10 cellular contexts compared by ENCODE assay signal in the genomic region with DNA sequence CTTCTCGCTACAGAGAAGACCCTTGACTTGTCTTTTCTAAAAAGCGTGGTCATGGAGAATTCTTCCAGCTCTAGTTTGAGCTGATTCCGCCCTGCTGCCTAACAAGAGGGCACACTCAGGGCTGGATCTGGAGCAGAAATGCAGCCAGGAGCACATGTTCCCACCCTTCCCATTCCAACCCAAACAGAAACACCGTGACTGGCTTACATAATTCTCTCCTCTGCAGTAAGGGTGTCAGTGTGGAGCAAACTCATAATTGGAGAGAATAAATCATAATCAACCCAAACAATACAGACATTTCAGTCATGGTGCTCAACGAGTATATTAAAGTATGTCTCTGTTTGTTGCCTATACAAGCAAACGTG. TPM values are rescaled to one million over a fixed set of nuclear protein-coding genes. Genes with fewer than 3 reads are reported as not detected.
DNase-seq lines count a peak whose midpoint lies in the region; ATAC-seq and TF ChIP-seq lines count a peak whose summit lies in the region.
"Had no signal": no experiment of that assay in that cellular context is flagged by ENCODE, and none has a peak within 500 bp of the region (broad histone marks: within the 10 kb centered on the region; RNA-seq: fewer than 3 reads in every experiment).

No MANE protein-coding gene starts in this region.

- H3K36me3 ChIP-seq in IMR-90 (ENCODE audit: control insufficient read depth, insufficient read depth, low read length) (peaks cover 3% of the 10 kb centered on the region; the same call in 1 of the 2 replicates), sigmoid colon (peaks cover 0 to 11% (median 1%) of the 10 kb centered on the region in 4 donors)
- H3K36me3 ChIP-seq: gastrocnemius medialis had no signal

- H4K91ac ChIP-seq in IMR-90 (ENCODE audit: insufficient read depth, low read depth, low read length), result no peak overlapping the region

- H2BK120ac ChIP-seq in IMR-90 (ENCODE audit: low read depth, low read length), result no peak overlapping the region

- CTCF ChIA-PET in IMR-90 (lab: Yijun Ruan, JAX), result interaction anchor here (1.7 kb wide), 1 partner anchor 39 kb away, joined by 5 read pairs; no protein-coding TSS in a partner anchor

- 0 out of 2 replicates have a peak, but pooled peaks cover 3% of the 10 kb centered on the region for H3K9me1 ChIP-seq in IMR-90 (ENCODE audit: insufficient read depth, low read length)

- 88% methylated on average over 3 of the region's 6 CpGs; no CpG with 5 or more reads in 1 of the 2 experiments for WGBS in IMR-90 (ENCODE audit: extremely low coverage in 2 of 2, insufficient read length in 1 of 2), 2 experiments
- 60% methylated on average over 6 of the region's 6 CpGs for WGBS in right cardiac atrium
- WGBS in sigmoid colon, 2 donors, result 85 to 87% methylated on average over 6 of the region's 6 CpGs

- TF ChIP-seq POLR2A in IMR-90 (IDR thresholded peaks at IDR 0.05; ENCODE audit: low read depth, low read length) (no peak), sigmoid colon (IDR thresholded peaks at IDR 0.05) (no peak)

- no peaks in the 10 kb centered on the region for H4K20me1 ChIP-seq in IMR-90 (ENCODE audit: insufficient read depth, low read length)

- no peaks in the 10 kb centered on the region for H3K27me3 Mint-ChIP-seq in dendritic cell treated with granulocyte-macrophage colony-stimulating factor and Interleukin-4, amounts not matched to agents 40 ng/mL and 50 ng/mL, for 4 days

- H2AK9ac ChIP-seq in IMR-90 (replicated peaks; ENCODE audit: low read depth, low read length, poor library complexity), result no peak overlapping the region

- no peak overlapping the region for H3K4ac ChIP-seq in IMR-90 (ENCODE audit: low read depth, low read length)

- no peak for TF ChIP-seq RAD21 in IMR-90 (IDR thresholded peaks at IDR 0.05; ENCODE audit: low read length)

- H3K9ac ChIP-seq in IMR-90 (ENCODE audit: low read depth, low read length), result no peak overlapping the region

- BruUV-seq in IMR-90 (replicated peaks; lab: Mats Ljungman, UMichigan), result no TSS peak

- H2AFZ ChIP-seq in IMR-90 (replicated peaks; ENCODE audit: low read length, poor library complexity), result peak overlapping the region; percentile 73

- H3K4me1 ChIP-seq in IMR-90 (ENCODE audit: control insufficient read depth, insufficient read depth, low read length), result peaks cover 5% of the 10 kb centered on the region
- peaks cover 11% of the 10 kb centered on the region for H3K4me1 ChIP-seq in right cardiac atrium (ENCODE audit: control insufficient read depth, insufficient read depth, low read length)
- H3K4me1 ChIP-seq in sigmoid colon, result peaks cover 0 to 17% (median 9%) of the 10 kb centered on the region in 4 donors
- H3K4me1 ChIP-seq: Caco-2 had no signal

- ATAC-seq in IMR-90 (ENCODE audit: low read depth) (no peak), right cardiac atrium (peak; percentile 9 to 21), HG03565 (IDR thresholded peaks at IDR 0.05; ENCODE audit: unreplicated experiment) (no peak)

- peak overlapping the region; percentile 1 for H3K27ac Mint-ChIP-seq in dendritic cell treated with granulocyte-macrophage colony-stimulating factor and Interleukin-4, amounts not matched to agents 40 ng/mL and 50 ng/mL, for 4 days

- H3K27me3 ChIP-seq in IMR-90 (ENCODE audit: control insufficient read depth, insufficient read depth, low read length), result no peaks in the 10 kb centered on the region
- no peaks in the 10 kb centered on the region for H3K27me3 ChIP-seq in right cardiac atrium (ENCODE audit: control insufficient read depth, insufficient read depth)
- no peaks in the 10 kb centered on the region for H3K27me3 ChIP-seq in sigmoid colon
- H3K27me3 ChIP-seq: gastrocnemius medialis had no signal

- TF ChIP-seq CTCF in IMR-90 (conservative IDR thresholded peaks at IDR 0.05; ENCODE audit: low read depth, low read length), result no peak
- TF ChIP-seq CTCF in sigmoid colon (IDR thresholded peaks at IDR 0.05), result no peak

- H3K9me3 ChIP-seq in IMR-90 (ENCODE audit: control insufficient read depth, insufficient read depth, low read length) (no peaks in the 10 kb centered on the region), right cardiac atrium (ENCODE audit: control insufficient read depth, low read length) (no peaks in the 10 kb centered on the region), sigmoid colon (no peaks in the 10 kb centered on the region)
- H3K9me3 ChIP-seq: Caco-2, gastrocnemius medialis had no signal

- H3K27ac ChIP-seq in IMR-90 (ENCODE audit: insufficient read depth, low read length), result no peak overlapping the region
- no peak overlapping the region for H3K27ac ChIP-seq in right cardiac atrium (ENCODE audit: low read length)
- H3K27ac ChIP-seq in sigmoid colon, result peak overlapping the region; percentile 19 to 64 (median 56)

- POLR2A ChIA-PET in IMR-90 (lab: Charles Lee; ENCODE audit: unreplicated experiment), result no interaction called here

- H3K36me3 Mint-ChIP-seq in dendritic cell treated with granulocyte-macrophage colony-stimulating factor and Interleukin-4, amounts not matched to agents 40 ng/mL and 50 ng/mL, for 4 days (ENCODE audit: low read depth), result peaks cover 54% of the 10 kb centered on the region

- H3K4me2 ChIP-seq in IMR-90 (ENCODE audit: low read depth, low read length), result no peak overlapping the region

- no peak overlapping the region for H3K14ac ChIP-seq in IMR-90 (replicated peaks; ENCODE audit: low read depth, low read length)

- no peak overlapping the region for H3K18ac ChIP-seq in IMR-90 (ENCODE audit: low read depth, low read length)

- TF ChIP-seq EP300 in sigmoid colon (IDR thresholded peaks at IDR 0.05), result no peak

- no peaks in the 10 kb centered on the region for H3K9me3 Mint-ChIP-seq in dendritic cell treated with granulocyte-macrophage colony-stimulating factor and Interleukin-4, amounts not matched to agents 40 ng/mL and 50 ng/mL, for 4 days

- H3K4me3 ChIP-seq in IMR-90 (ENCODE audit: insufficient read depth, low read depth, low read length) (no peak overlapping the region), right cardiac atrium (ENCODE audit: low read length) (no peak overlapping the region), sigmoid colon (peak overlapping the region in 2 of 4 donors; percentile 33 to 39)

- H2BK5ac ChIP-seq in IMR-90 (ENCODE audit: low read depth, low read length, poor library complexity, severe bottlenecking), result no peak overlapping the region

- no peak overlapping the region for H3K4me3 Mint-ChIP-seq in dendritic cell treated with granulocyte-macrophage colony-stimulating factor and Interleukin-4, amounts not matched to agents 40 ng/mL and 50 ng/mL, for 4 days

- H2BK20ac ChIP-seq in IMR-90 (ENCODE audit: low read depth, low read length), result no peak overlapping the region

- no peak overlapping the region for H3K23ac ChIP-seq in IMR-90 (ENCODE audit: low read depth, low read length)

- no peak overlapping the region for H4K8ac ChIP-seq in IMR-90 (ENCODE audit: low read depth in 2 of 2, low read length in 2 of 2)

- peaks cover 18% of the 10 kb centered on the region for H3K4me1 Mint-ChIP-seq in dendritic cell treated with granulocyte-macrophage colony-stimulating factor and Interleukin-4, amounts not matched to agents 40 ng/mL and 50 ng/mL, for 4 days (ENCODE audit: low read depth)

- no peak overlapping the region for H2AK5ac ChIP-seq in IMR-90 (ENCODE audit: low read depth, low read length)

- H3K56ac ChIP-seq in IMR-90 (ENCODE audit: extremely low read depth, insufficient read depth, low read length), result no peak overlapping the region

- DNase-seq in IMR-90, result no peak
- no peak for DNase-seq in right cardiac atrium
- DNase-seq in sigmoid colon, result no peak
- DNase-seq in DMS79 (lab: John Stamatoyannopoulos, UW), result no peak
- no peak for DNase-seq in activated CD8-positive, alpha-beta memory T cell treated with anti-CD3 and anti-CD28 coated beads for 24 hours
- DNase-seq in NCI-H446 treated with DMSO at 0.1 percent for 48 hours (lab: John Stamatoyannopoulos, UW), result no peak

- intact Hi-C loops in IMR-90 (cut with micrococcal nuclease) (loop anchor here (1.0 to 2.0 kb wide), 5 partner anchors 39 to 553 kb away; partner anchors contain the start of gene UBE4B), right cardiac atrium (cut with DNase I) (loop anchor here in 3 of 4 donors (2.0 to 10.0 kb wide), 5 partner anchors 37 to 157 kb away; partner anchors contain the start of genes LZIC (in 2 of the 3), NMNAT1 (in 2 of the 3), CTNNBIP1 (in 1 of the 3) and UBE4B (in 1 of the 3)), sigmoid colon (cut with DNase I) (loop anchor here (1.0 to 5.0 kb wide), 4 partner anchors 68 to 557 kb away; partner anchors contain the start of genes CENPS, LZIC, NMNAT1 and UBE4B)
- intact Hi-C loops in dendritic cell treated with granulocyte-macrophage colony-stimulating factor and Interleukin-4, amounts not matched to agents 40 ng/mL and 50 ng/mL, for 4 days (cut with micrococcal nuclease), result loop anchor here (2.0 to 5.0 kb wide), 3 partner anchors 35 to 157 kb away; partner anchors contain the start of genes CTNNBIP1, LZIC, NMNAT1 and UBE4B

- dilution Hi-C loops in IMR-90 (cut with HindIII; ENCODE audit: low sequenced_read_pairs, unreplicated experiment), result no loop called here

- peaks cover 0 to 4% of the 10 kb centered on the region in 2 experiments; a peak in 2 of 4 replicates for H3K79me1 ChIP-seq in IMR-90 (ENCODE audit: low read depth in 1 of 2, low read length in 2 of 2)

- no peak overlapping the region for H4K5ac ChIP-seq in IMR-90 (ENCODE audit: low read depth, low read length)

- in situ Hi-C loops in IMR-90 (cut with MboI; ENCODE audit: low sequenced_read_pairs), result no loop called here

- H2BK15ac ChIP-seq in IMR-90 (ENCODE audit: low read depth, low read length), result no peak overlapping the region

TF ChIP-seq in IMR-90, 13 proteins besides CTCF, POLR2A, EP300 and RAD21 (continues in another document):
- no peak for TF ChIP-seq FOS (IDR thresholded peaks at IDR 0.05; ENCODE audit: low read depth, low read length)
- TF ChIP-seq RFX5 (IDR thresholded peaks at IDR 0.05; ENCODE audit: low read depth, low read length), result no peak

RNA-seq across cellular contexts. Expression of gene CTNNBIP1, which starts 34.5 kb away (rescaled TPM):
- total RNA-seq in IMR-90 (2012; rRNA removed) (24.7 and 41.9 TPM in 2 replicates), right cardiac atrium (10 to 100 TPM; 39.0 to 71.8 (median 53.2) TPM), sigmoid colon (10 to 100 TPM in 3 of 4 donors, 1 to 10 TPM in 1; 9.2 to 18.2 (median 13.7) TPM)
- polyA plus RNA-seq in IMR-90 (2012; rRNA removed) (28.4 and 28.5 TPM in 2 replicates), right cardiac atrium (31.9 TPM), sigmoid colon (10 to 100 TPM; 19.8 to 20.3 (median 19.9) TPM)
- 11.9 and 21.4 TPM in 2 replicates for polyA plus RNA-seq in IMR-90 (2012; cell fraction: cytosol; rRNA removed)
- 15.7 and 18.8 TPM in 2 replicates for polyA plus RNA-seq in IMR-90 (2012; cell fraction: nucleus; rRNA removed; ENCODE audit: low replicate concordance)

RNA-seq across cellular contexts. Expression of gene CLSTN1, which starts 51.9 kb away (rescaled TPM):
- total RNA-seq in IMR-90 (2012; rRNA removed) (30.1 and 31.9 TPM in 2 replicates), right cardiac atrium (10 to 100 TPM; 67.1 to 72.1 (median 70.0) TPM), sigmoid colon (10 to 100 TPM; 33.9 to 71.2 (median 36.4) TPM)
- polyA plus RNA-seq in IMR-90 (2012; rRNA removed) (55.0 and 72.2 TPM in 2 replicates), right cardiac atrium (51.4 TPM), sigmoid colon (100 to 1,000 TPM in 1 of 3 donors, 10 to 100 TPM in 2; 21.0 to 105 (median 28.9) TPM)
- polyA plus RNA-seq in IMR-90 (2012; cell fraction: cytosol; rRNA removed), result 61.7 and 74.8 TPM in 2 replicates
- polyA plus RNA-seq in IMR-90 (2012; cell fraction: nucleus; rRNA removed; ENCODE audit: low replicate concordance), result 63.4 and 67.9 TPM in 2 replicates

Comparison
In these comparisons a context has a peak if more than half of its experiments do, and no peak if none do; other contexts are left out.
1. ATAC-seq: peak in right cardiac atrium (2 of 2); none in IMR-90 (single experiment) and HG03565 (single experiment).
2. H3K27ac ChIP-seq: peak in sigmoid colon (4 of 4); none in IMR-90 (single experiment) and right cardiac atrium (single experiment).